Comparison of ENCODE assay signal across 16 cellular contexts in the genomic region with DNA sequence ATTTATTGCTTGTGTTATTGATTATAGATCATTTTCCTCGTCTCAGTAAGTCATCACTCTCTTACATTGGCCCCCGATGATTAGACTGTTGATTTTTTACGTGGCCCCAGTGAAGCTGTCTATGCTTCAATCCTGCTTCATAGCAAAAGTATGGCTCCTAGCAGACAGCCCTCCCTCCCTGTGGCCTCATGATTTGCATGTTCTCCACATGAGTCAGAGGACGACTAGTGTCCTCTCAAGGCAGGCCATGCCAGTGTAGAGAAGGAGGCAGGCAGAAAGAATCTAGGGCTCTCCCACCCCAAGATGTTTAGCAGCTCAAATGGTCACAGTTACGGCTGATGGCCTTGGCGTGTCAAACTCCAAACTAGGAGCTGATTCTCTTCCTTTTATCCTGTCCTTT. TPM values are rescaled to one million over a fixed set of nuclear protein-coding genes. Genes with fewer than 3 reads are reported as not detected.
A peak's percentile ranks its signal among the peaks of the same experiment; 100 is the strongest.
DNase-seq lines count a peak whose midpoint lies in the region; ATAC-seq, FAIRE-seq and TF ChIP-seq lines count a peak whose summit lies in the region.
"Had no signal": no experiment of that assay in that cellular context is flagged by ENCODE, and none has a peak within 500 bp of the region (broad histone marks: within the 10 kb centered on the region; RNA-seq: fewer than 3 reads in every experiment).

No MANE protein-coding gene starts in this region.

- peaks cover 3% of the 10 kb centered on the region for H3K4me1 Mint-ChIP-seq in CD14-positive monocyte
- H3K4me1 Mint-ChIP-seq: mesothelial cell of epicardium had no signal

- H4K8ac ChIP-seq in mesenchymal stem cell (ENCODE audit: low read length), result no peak overlapping the region

- no peaks in the 10 kb centered on the region for H3K36me3 ChIP-seq in bronchial epithelial cell (ENCODE audit: control insufficient read depth, insufficient read depth, low read length)
- peaks cover 0 to 58% of the 10 kb centered on the region in 2 experiments for H3K36me3 ChIP-seq in mesenchymal stem cell (ENCODE audit: control insufficient read depth in 1 of 2, insufficient read depth in 2 of 2, low read depth in 1 of 2, low read length in 2 of 2)

- no peak overlapping the region for H3K4me2 ChIP-seq in mesenchymal stem cell (ENCODE audit: low read length, poor library complexity, severe bottlenecking)

- no peak overlapping the region for H3K27ac ChIP-seq in mesenchymal stem cell (ENCODE audit: low read length, poor library complexity, severe bottlenecking)

- intact Hi-C loops in CD14-positive monocyte (cut with micrococcal nuclease), result no loop called here

- H3K36me3 Mint-ChIP-seq in CD14-positive monocyte, result no peaks in the 10 kb centered on the region

- H3K9me3 Mint-ChIP-seq in CD14-positive monocyte, result no peaks in the 10 kb centered on the region
- H3K9me3 Mint-ChIP-seq: effector memory CD8-positive, alpha-beta T cell; mesothelial cell of epicardium had no signal

- H2AFZ ChIP-seq in mesenchymal stem cell (ENCODE audit: low read depth, low read length), result no peak overlapping the region

- TF ChIP-seq CTCF in AG09319 (IDR thresholded peaks at IDR 0.05; ENCODE audit: low read depth, low read length) (no peak), bronchial epithelial cell (IDR thresholded peaks at IDR 0.05; ENCODE audit: insufficient read depth, low read length, severe bottlenecking) (no peak), CD14-positive monocyte (IDR thresholded peaks at IDR 0.05) (no peak)

- H3K4ac ChIP-seq in mesenchymal stem cell (ENCODE audit: low read depth in 1 of 2, low read length in 2 of 2), result no peak overlapping the region

- H3K4me3 ChIP-seq in bronchial epithelial cell (ENCODE audit: low read depth, low read length) (no peak overlapping the region), mesenchymal stem cell (ENCODE audit: insufficient read depth in 1 of 2, low read depth in 1 of 2, low read length in 2 of 2) (no peak overlapping the region)

- no peak overlapping the region for H2BK15ac ChIP-seq in mesenchymal stem cell (ENCODE audit: low read depth, poor library complexity, severe bottlenecking)

- ATAC-seq in HG02840 (IDR thresholded peaks at IDR 0.05; ENCODE audit: low FRiP score, unreplicated experiment), result no peak
- ATAC-seq: effector memory CD8-positive, alpha-beta T cell had no signal

- no peak overlapping the region for H3K23ac ChIP-seq in mesenchymal stem cell (ENCODE audit: low read length in 2 of 2)

- no peak overlapping the region for H3K4me3 Mint-ChIP-seq in CD14-positive monocyte
- H3K4me3 Mint-ChIP-seq: effector memory CD8-positive, alpha-beta T cell; mesothelial cell of epicardium had no signal

- H3K18ac ChIP-seq in mesenchymal stem cell (ENCODE audit: low read depth in 1 of 2, low read length in 2 of 2), result no peak overlapping the region

- H3K9ac ChIP-seq in mesenchymal stem cell (ENCODE audit: low read length), result no peak overlapping the region

- no peaks in the 10 kb centered on the region for H3K79me1 ChIP-seq in mesenchymal stem cell (replicated peaks; ENCODE audit: low read length, poor library complexity, severe bottlenecking)

- peak; percentile 7 for DNase-seq in AG09319 (ENCODE audit: extremely low read depth, low read depth)
- DNase-seq in HT1080 (ENCODE audit: low read depth), result peak; percentile 70
- peak; percentile 59 for DNase-seq in bronchial epithelial cell (ENCODE audit: low read depth)
- DNase-seq in mesenchymal stem cell, result peak; percentile 79
- DNase-seq in DMS53 (lab: John Stamatoyannopoulos, UW), result no peak
- DNase-seq in NCI-H446 (lab: John Stamatoyannopoulos, UW), result no peak
- no peak for DNase-seq in CD14-positive monocyte (ENCODE audit: low spot score)
- DNase-seq: activated T-cell treated with anti-CD3 and anti-CD28 coated beads, Interleukin-2, amount 50 U/mL, for 1 hour; amygdala; C1 segment of cervical spinal cord; effector memory CD8-positive, alpha-beta T cell; NCI-H2081; stimulated activated CD4-positive, alpha-beta T cell treated with anti-CD3 and anti-CD28 coated beads, Interleukin-2, amount 100 ng/mL, for 48 hours; stimulated activated naive CD4-positive, alpha-beta T cell had no signal

- no peak for FAIRE-seq in bronchial epithelial cell (lab: Jason Lieb, UNC)

- H3K27me3 Mint-ChIP-seq in CD14-positive monocyte (ENCODE audit: low read depth in 3 of 3), result peaks cover 0 to 3% (median 2%) of the 10 kb centered on the region in 3 donors

- H3K27ac Mint-ChIP-seq in CD14-positive monocyte, result no peak overlapping the region
- H3K27ac Mint-ChIP-seq: effector memory CD8-positive, alpha-beta T cell; mesothelial cell of epicardium had no signal

- H3K27me3 ChIP-seq in bronchial epithelial cell (ENCODE audit: control insufficient read depth, insufficient read depth, low read length) (no peaks in the 10 kb centered on the region), mesenchymal stem cell (ENCODE audit: control insufficient read depth in 1 of 2, insufficient read depth in 1 of 2, low read length in 2 of 2) (peaks cover 0 to 3% of the 10 kb centered on the region in 2 experiments)

- no peak overlapping the region for H2BK120ac ChIP-seq in mesenchymal stem cell (ENCODE audit: low read depth, low read length)

- no peaks in the 10 kb centered on the region for H3K9me3 ChIP-seq in mesenchymal stem cell (ENCODE audit: control insufficient read depth, low read length)

- H3K4me1 ChIP-seq in mesenchymal stem cell (ENCODE audit: control insufficient read depth, insufficient read depth, low read depth, low read length), result peaks cover 4% of the 10 kb centered on the region

- H2BK5ac ChIP-seq in mesenchymal stem cell (ENCODE audit: low read depth, low read length, poor library complexity, severe bottlenecking), result no peak overlapping the region

- no peak overlapping the region for H3K14ac ChIP-seq in mesenchymal stem cell (ENCODE audit: low read length in 2 of 2)

- H2BK12ac ChIP-seq in mesenchymal stem cell (ENCODE audit: low read length in 2 of 2), result peak overlapping the region in 1 of 2 experiments; percentile 10

- 49% methylated on average over 6 of the region's 6 CpGs for WGBS in mesenchymal stem cell

- H4K91ac ChIP-seq in mesenchymal stem cell (ENCODE audit: low read length), result no peak overlapping the region

- H2AK5ac ChIP-seq in mesenchymal stem cell (ENCODE audit: low read length, severe bottlenecking), result no peak overlapping the region

RNA-seq across cellular contexts. Expression of a gene that starts 59.6 kb away (rescaled TPM):
- total RNA-seq in HT1080 (2014; rRNA removed; shearing (Covaris generic)), result 0.10 and 0.33 TPM in 2 replicates
- polyA plus RNA-seq in HT1080 (2015; cell fraction: cytosol; rRNA removed), result 0.06 and 0.12 TPM in 2 replicates
- polyA plus RNA-seq in HT1080 (2015; cell fraction: nucleus; rRNA removed), result 0.49 and 1.0 TPM in 2 replicates
- total RNA-seq in bronchial epithelial cell, result not detected in 2 replicates
- polyA plus RNA-seq in mesenchymal stem cell (2013, experiment 1 of 2), result 0.62 TPM
- 0.71 TPM for polyA plus RNA-seq in mesenchymal stem cell (2013, experiment 2 of 2)
- polyA plus RNA-seq in CD14-positive monocyte, result under 1 TPM in 1 of 2 donors, not detected in 1; 0.06 TPM

Comparison
In these comparisons a context has a peak if more than half of its experiments do, and no peak if none do; other contexts are left out.
1. DNase-seq: peak in AG09319 (single experiment), HT1080 (single experiment), bronchial epithelial cell (single experiment) and mesenchymal stem cell (single experiment); none in DMS53 (single experiment), NCI-H446 (0 of 2) and CD14-positive monocyte (single experiment).